In genomic region chr2:71719520-71720282, GRCh38 we compare ENCODE assay signal across 19 cellular contexts.
A peak's percentile ranks its signal among the peaks of the same experiment; 100 is the strongest.
DNase-seq lines count a peak whose midpoint lies in the region; ATAC-seq, FAIRE-seq and TF ChIP-seq lines count a peak whose summit lies in the region.
"Had no signal": no experiment of that assay in that cellular context is flagged by ENCODE, and none has a peak within 500 bp of the region (broad histone marks: within the 10 kb centered on the region; RNA-seq: fewer than 3 reads in every experiment).

No MANE protein-coding gene starts in this region.

- no peak for DNase-seq in IMR-90
- no peak for DNase-seq in neuronal stem cell (ENCODE audit: low spot score)
- no peak for DNase-seq in thyroid gland
- no peak for DNase-seq in GM12891 (ENCODE audit: insufficient read length, low spot score)
- DNase-seq: CD4-positive, alpha-beta T cell; DMS79; H7; MV-4-11; NCI-H1436; NCI-H2029; NCI-H2171; NCI-H446 treated with DMSO at 0.1 percent for 48 hours; NK-92 treated with Interleukin-12 subunit alpha and Interleukin-12 subunit beta, amount 100 ng/mL, for 24 hours; SIG-M5 had no signal

- H3K14ac ChIP-seq in IMR-90 (replicated peaks; ENCODE audit: low read depth, low read length) (0 out of 2 replicates have a peak overlapping the region, but pooled peaks have one; percentile 57), neuronal stem cell (ENCODE audit: low read length) (no peak overlapping the region)

- no peak for FAIRE-seq in GM12891 (lab: Jason Lieb, UNC)
- FAIRE-seq: K562 had no signal

- H3K4me2 ChIP-seq in BLaER1 treated with 17β-estradiol and CSF1 and Interleukin-3, amounts not matched to agents 10 nM and 100 nM, result peak overlapping the region in 8 of 11 experiments; percentile 76 to 91 (median 87); a peak in 16 of 22 replicates
- H3K4me2 ChIP-seq in IMR-90 (ENCODE audit: low read depth, low read length) (no peak overlapping the region), neuronal stem cell (ENCODE audit: insufficient read depth, low read length, poor library complexity, severe bottlenecking) (no peak overlapping the region)

- H4K8ac ChIP-seq in IMR-90 (ENCODE audit: low read depth in 2 of 2, low read length in 2 of 2) (no peak overlapping the region), neuronal stem cell (ENCODE audit: low read depth, low read length) (no peak overlapping the region)

- H3K56ac ChIP-seq in IMR-90 (ENCODE audit: extremely low read depth, insufficient read depth, low read length), result no peak overlapping the region

- H3K23ac ChIP-seq in IMR-90 (ENCODE audit: low read depth, low read length) (no peak overlapping the region), neuronal stem cell (ENCODE audit: low read depth, low read length, poor library complexity) (no peak overlapping the region)

- POLR2A ChIA-PET in IMR-90 (lab: Charles Lee; ENCODE audit: unreplicated experiment), result no interaction called here

- TF ChIP-seq CTCF in IMR-90 (conservative IDR thresholded peaks at IDR 0.05; ENCODE audit: low read depth, low read length) (no peak), thyroid gland (IDR thresholded peaks at IDR 0.05) (no peak)

- no peaks in the 10 kb centered on the region for H4K20me1 ChIP-seq in BLaER1 treated with 17β-estradiol and CSF1 and Interleukin-3, amounts not matched to agents 10 nM and 100 nM
- H4K20me1 ChIP-seq in IMR-90 (ENCODE audit: insufficient read depth, low read length), result no peaks in the 10 kb centered on the region

- in situ Hi-C loops in IMR-90 (cut with MboI; ENCODE audit: low sequenced_read_pairs), result no loop called here

- no peak overlapping the region; the same call in 2 of the 3 replicates for H2BK15ac ChIP-seq in IMR-90 (ENCODE audit: low read depth, low read length)
- no peak overlapping the region for H2BK15ac ChIP-seq in neuronal stem cell (ENCODE audit: low read length)

- H2BK12ac ChIP-seq in neuronal stem cell (ENCODE audit: low read length), result no peak overlapping the region

- no peak overlapping the region for H3K9ac ChIP-seq in BLaER1 treated with 17β-estradiol and CSF1 and Interleukin-3, amounts not matched to agents 10 nM and 100 nM
- H3K9ac ChIP-seq in IMR-90 (ENCODE audit: low read depth, low read length), result no peak overlapping the region
- H3K9ac ChIP-seq in neuronal stem cell (ENCODE audit: low read depth, low read length, poor library complexity), result no peak overlapping the region

- CTCF ChIA-PET in IMR-90 (lab: Yijun Ruan, JAX), result no interaction called here

- H2BK120ac ChIP-seq in IMR-90 (ENCODE audit: low read depth, low read length) (peak overlapping the region; percentile 58; the same call in 1 of the 2 replicates), neuronal stem cell (ENCODE audit: low read depth, low read length) (peak overlapping the region; percentile 2)

- no peak overlapping the region for H2BK20ac ChIP-seq in IMR-90 (ENCODE audit: low read depth, low read length)

- no TSS peak for BruUV-seq in IMR-90 (replicated peaks; lab: Mats Ljungman, UMichigan)

- WGBS in IMR-90 (ENCODE audit: extremely low coverage in 2 of 2, insufficient read length in 1 of 2), 2 experiments, result 96% methylated on average over 3 of the region's 5 CpGs; no CpG with 5 or more reads in 1 of the 2 experiments
- WGBS in neuronal stem cell (ENCODE audit: extremely low coverage in 2 of 2, insufficient read length in 2 of 2, insufficient replicate concordance in 1 of 2), 2 donors, result no CpG with 5 or more reads among the region's 5 CpGs
- 84 to 86% methylated on average over 4 to 5 of the region's 5 CpGs for whole genome bisulfite sequencing in thyroid gland, 2 donors

- H2AFZ ChIP-seq in IMR-90 (replicated peaks; ENCODE audit: low read length, poor library complexity) (peak overlapping the region; percentile 14), neuronal stem cell (ENCODE audit: low read length) (no peak overlapping the region)

- H3K4ac ChIP-seq in IMR-90 (ENCODE audit: low read depth, low read length) (0 out of 2 replicates have a peak overlapping the region, but pooled peaks have one; percentile 35), neuronal stem cell (ENCODE audit: low read length) (no peak overlapping the region)

- H4K91ac ChIP-seq in IMR-90 (ENCODE audit: insufficient read depth, low read depth, low read length) (no peak overlapping the region), neuronal stem cell (ENCODE audit: low read depth, low read length, poor library complexity) (no peak overlapping the region)

- peaks cover 8 to 54% (median 50%) of the 10 kb centered on the region in 10 experiments for H3K4me1 ChIP-seq in BLaER1 treated with 17β-estradiol and CSF1 and Interleukin-3, amounts not matched to agents 10 nM and 100 nM
- H3K4me1 ChIP-seq in IMR-90 (ENCODE audit: control insufficient read depth, insufficient read depth, low read length), result peaks cover 8% of the 10 kb centered on the region
- H3K4me1 ChIP-seq in neuronal stem cell (ENCODE audit: control insufficient read depth in 2 of 2, insufficient read depth in 1 of 2, low read depth in 1 of 2, low read length in 2 of 2), result peaks cover 0 to 5% of the 10 kb centered on the region in 2 donors
- peaks cover 0 to 34% of the 10 kb centered on the region in 2 donors for H3K4me1 ChIP-seq in thyroid gland

- dilution Hi-C loops in IMR-90 (cut with HindIII; ENCODE audit: low sequenced_read_pairs, unreplicated experiment), result no loop called here

- no peak overlapping the region for H3K4me3 ChIP-seq in BLaER1 treated with 17β-estradiol and CSF1 and Interleukin-3, amounts not matched to agents 10 nM and 100 nM
- no peak overlapping the region for H3K4me3 ChIP-seq in IMR-90 (ENCODE audit: insufficient read depth, low read depth, low read length)
- no peak overlapping the region for H3K4me3 ChIP-seq in neuronal stem cell (ENCODE audit: low read length in 2 of 2)
- no peak overlapping the region for H3K4me3 ChIP-seq in thyroid gland (replicated peaks in 1 of 3)
- H3K4me3 ChIP-seq: K562 had no signal

- H3K18ac ChIP-seq in IMR-90 (ENCODE audit: low read depth, low read length) (no peak overlapping the region), neuronal stem cell (ENCODE audit: low read length) (peak overlapping the region; percentile 4)

- H3K9me1 ChIP-seq in IMR-90 (ENCODE audit: insufficient read depth, low read length), result peaks cover 12% of the 10 kb centered on the region; the same call in 1 of the 2 replicates

- H3K79me1 ChIP-seq in IMR-90 (ENCODE audit: low read depth in 1 of 2, low read length in 2 of 2) (no peaks in the 10 kb centered on the region), neuronal stem cell (ENCODE audit: low read depth, low read length) (no peaks in the 10 kb centered on the region)

- peak overlapping the region; percentile 38; the same call in 1 of the 2 replicates for H2AK5ac ChIP-seq in IMR-90 (ENCODE audit: low read depth, low read length)
- H2AK5ac ChIP-seq in neuronal stem cell (ENCODE audit: low read depth, low read length), result peak overlapping the region; percentile 17

- no peak overlapping the region for H4K5ac ChIP-seq in IMR-90 (ENCODE audit: low read depth, low read length)

- H2AK9ac ChIP-seq in IMR-90 (replicated peaks; ENCODE audit: low read depth, low read length, poor library complexity), result no peak overlapping the region

- no peak for ATAC-seq in IMR-90 (ENCODE audit: low read depth)
- no peak for ATAC-seq in HG03135 (IDR thresholded peaks at IDR 0.05; ENCODE audit: unreplicated experiment)
- ATAC-seq in HG03457 (IDR thresholded peaks at IDR 0.05; ENCODE audit: unreplicated experiment), result no peak
- ATAC-seq: K562 had no signal

- H3K9me3 ChIP-seq in BLaER1 treated with 17β-estradiol and CSF1 and Interleukin-3, amounts not matched to agents 10 nM and 100 nM (replicated peaks in 1 of 11), result peaks cover 11 to 21% (median 18%) of the 10 kb centered on the region in 11 experiments
- H3K9me3 ChIP-seq in IMR-90 (ENCODE audit: control insufficient read depth, insufficient read depth, low read length) (no peaks in the 10 kb centered on the region), neuronal stem cell (replicated peaks in 1 of 2; ENCODE audit: control insufficient read depth in 2 of 2, insufficient read depth in 1 of 2, low read depth in 1 of 2, low read length in 2 of 2) (no peaks in the 10 kb centered on the region), thyroid gland (no peaks in the 10 kb centered on the region)

- H3K27me3 ChIP-seq in BLaER1 treated with 17β-estradiol and CSF1 and Interleukin-3, amounts not matched to agents 10 nM and 100 nM, result no peaks in the 10 kb centered on the region
- peaks cover 9% of the 10 kb centered on the region for H3K27me3 ChIP-seq in IMR-90 (ENCODE audit: control insufficient read depth, insufficient read depth, low read length)
- H3K27me3 ChIP-seq in neuronal stem cell (ENCODE audit: control insufficient read depth in 3 of 3, insufficient read depth in 3 of 3, low read depth in 1 of 3, low read length in 3 of 3), result no peaks in the 10 kb centered on the region
- no peaks in the 10 kb centered on the region for H3K27me3 ChIP-seq in thyroid gland

- intact Hi-C loops in IMR-90 (cut with micrococcal nuclease) (no loop called here), thyroid gland (cut with DNase I) (no loop called here)

- no peaks in the 10 kb centered on the region for H3K36me3 ChIP-seq in BLaER1 treated with 17β-estradiol and CSF1 and Interleukin-3, amounts not matched to agents 10 nM and 100 nM
- no peaks in the 10 kb centered on the region for H3K36me3 ChIP-seq in IMR-90 (ENCODE audit: control insufficient read depth, insufficient read depth, low read length)
- no peaks in the 10 kb centered on the region for H3K36me3 ChIP-seq in neuronal stem cell (replicated peaks in 1 of 2; ENCODE audit: control insufficient read depth in 2 of 2, insufficient read depth in 2 of 2, low read length in 2 of 2)
- H3K36me3 ChIP-seq in thyroid gland, result no peaks in the 10 kb centered on the region

- TF ChIP-seq POLR2A in IMR-90 (IDR thresholded peaks at IDR 0.05; ENCODE audit: low read depth, low read length), result no peak
- TF ChIP-seq POLR2A in thyroid gland (IDR thresholded peaks at IDR 0.05), result no peak
- TF ChIP-seq POLR2A in GM12891 (IDR thresholded peaks at IDR 0.05; ENCODE audit: low read depth, low read length), result no peak

- no peak overlapping the region for H3K27ac ChIP-seq in BLaER1 treated with 17β-estradiol and CSF1 and Interleukin-3, amounts not matched to agents 10 nM and 100 nM
- H3K27ac ChIP-seq in IMR-90 (ENCODE audit: insufficient read depth, low read length) (no peak overlapping the region), neuronal stem cell (replicated peaks; ENCODE audit: low read length) (no peak overlapping the region), thyroid gland (peak overlapping the region in 2 of 3 donors; percentile 44 to 56)
- H3K27ac ChIP-seq: HL-60 had no signal

- no peak for TF ChIP-seq RAD21 in IMR-90 (IDR thresholded peaks at IDR 0.05; ENCODE audit: low read length)

- H2BK5ac ChIP-seq in IMR-90 (ENCODE audit: low read depth, low read length, poor library complexity, severe bottlenecking) (no peak overlapping the region), neuronal stem cell (ENCODE audit: low read length) (no peak overlapping the region)

TF ChIP-seq in IMR-90, 13 proteins besides CTCF, POLR2A, EP300 and RAD21 (continues in another document):
- TF ChIP-seq RFX5 (IDR thresholded peaks at IDR 0.05; ENCODE audit: low read depth, low read length) (no peak), BHLHE40 (IDR thresholded peaks at IDR 0.05; ENCODE audit: low read depth, low read length) (no peak)

TF ChIP-seq in GM12891, 5 proteins besides CTCF, POLR2A, EP300 and RAD21 (continues in another document):
- TF ChIP-seq PAX5 (IDR thresholded peaks at IDR 0.05; ENCODE audit: insufficient read depth, low read length, severe bottlenecking), result no peak
- TF ChIP-seq POLR2AphosphoS5 (IDR thresholded peaks at IDR 0.05; ENCODE audit: low read depth, low read length), result no peak
- TF ChIP-seq SPI1 (IDR thresholded peaks at IDR 0.05; ENCODE audit: low read depth, low read length), result no peak

Comparison
In these comparisons a context has a peak if more than half of its experiments do, and no peak if none do; other contexts are left out.
1. H3K27ac ChIP-seq: peak in thyroid gland (2 of 3); none in BLaER1 treated with 17β-estradiol and CSF1 and Interleukin-3, amounts not matched to agents 10 nM and 100 nM (0 of 11), IMR-90 (single experiment) and neuronal stem cell (single experiment).
2. H3K4me2 ChIP-seq: peak in BLaER1 treated with 17β-estradiol and CSF1 and Interleukin-3, amounts not matched to agents 10 nM and 100 nM (8 of 11); none in IMR-90 (single experiment) and neuronal stem cell (single experiment).